15 cellular contexts compared by ENCODE assay signal in genomic region chr7:3336042-3336665, GRCh38. TPM values are rescaled to one million over a fixed set of nuclear protein-coding genes. Genes with fewer than 3 reads are reported as not detected.
DNase-seq lines count a peak whose midpoint lies in the region; TF ChIP-seq lines count a peak whose summit lies in the region.
"Had no signal": no experiment of that assay in that cellular context is flagged by ENCODE, and none has a peak within 500 bp of the region (broad histone marks: within the 10 kb centered on the region; RNA-seq: fewer than 3 reads in every experiment).

No MANE protein-coding gene starts in this region.

- peak; percentile 19 for DNase-seq in DMS153 (lab: John Stamatoyannopoulos, UW)
- no peak for DNase-seq in DMS153 treated with DMSO at 0.1 percent for 48 hours (lab: John Stamatoyannopoulos, UW; ENCODE audit: unreplicated experiment)
- peak; percentile 83 for DNase-seq in NCI-H69 (lab: John Stamatoyannopoulos, UW)
- DNase-seq in myocyte (ENCODE audit: low read depth): peak; percentile 5
- DNase-seq in glomerular visceral epithelial cell (ENCODE audit: extremely low spot score): no peak
- no peak for DNase-seq in NCI-H1930 (lab: John Stamatoyannopoulos, UW)
- no peak for DNase-seq in cerebellar nuclear complex (lab: John Stamatoyannopoulos, UW)
- DNase-seq: DMS 273 treated with DMSO at 0.1 percent for 48 hours, NCI-H2227 treated with DMSO at 0.1 percent for 48 hours, NCI-H82 had no signal

- H3K9me3 ChIP-seq in HEK293 (ENCODE audit: control insufficient read depth, insufficient read depth, low read depth, low read length): no peaks in the 10 kb centered on the region
- H3K9me3 ChIP-seq: BLaER1 had no signal

- no peak overlapping the region for H3K4me3 ChIP-seq in HEK293 (ENCODE audit: low read depth, low read length)
- H3K4me3 ChIP-seq: BLaER1 had no signal

- H3K4me1 ChIP-seq in HEK293 (ENCODE audit: control insufficient read depth, insufficient read depth, low read length): peaks cover 7% of the 10 kb centered on the region; the same call in 1 of the 2 replicates
- H3K4me1 ChIP-seq: BLaER1 had no signal

- H3K27ac ChIP-seq in HEK293 (ENCODE audit: extremely low read depth, low read depth, low read length): no peak overlapping the region
- H3K27ac ChIP-seq: 22Rv1, BLaER1 had no signal

- H3K36me3 ChIP-seq in HEK293 (ENCODE audit: control insufficient read depth in 2 of 2, insufficient read depth in 1 of 2, low read length in 2 of 2): no peaks in the 10 kb centered on the region
- H3K36me3 ChIP-seq: BLaER1 had no signal

- no peak for TF ChIP-seq CTCF in HEK293 (tag by site-specific recombination; IDR thresholded peaks at IDR 0.05)

- POLR2A ChIA-PET in HEK293 (lab: Yijun Ruan, JAX): no interaction called here

- CTCF ChIA-PET in HEK293 (lab: Yijun Ruan, JAX): no interaction called here

TF ChIP-seq in HEK293, 187 proteins besides CTCF, POLR2A, EP300 and RAD21:
- TF ChIP-seq FEZF1 (tag by site-specific recombination; IDR thresholded peaks at IDR 0.05): no peak
- no peak for TF ChIP-seq ZNF580 (tag by site-specific recombination; IDR thresholded peaks at IDR 0.05)
- no peak for TF ChIP-seq ZNF140 (tag by site-specific recombination; IDR thresholded peaks at IDR 0.05)
- no peak for TF ChIP-seq ZNF155 (tag by site-specific recombination; IDR thresholded peaks at IDR 0.05)
- TF ChIP-seq ZIC2 (tag by site-specific recombination; IDR thresholded peaks at IDR 0.05): peak; percentile 12; the same call in 1 of the 2 replicates
- TF ChIP-seq ZXDB (tag by site-specific recombination; IDR thresholded peaks at IDR 0.05): no peak

RNA-seq across cellular contexts. Expression of gene SDK1, which starts 35.1 kb away (rescaled TPM):
- 1.9 and 2.8 TPM in 2 replicates for total RNA-seq in myocyte
- 2.3 TPM for polyA plus RNA-seq in myocyte (2012)
- total RNA-seq: HT-29 had no signal
- polyA plus RNA-seq: IgD-negative memory B cell had no signal

Comparison
In these comparisons a context has a peak if more than half of its experiments do, and no peak if none do; other contexts are left out.
1. DNase-seq: peak in DMS153 (single experiment), NCI-H69 (single experiment) and myocyte (single experiment); none in DMS153 treated with DMSO at 0.1 percent for 48 hours (single experiment), glomerular visceral epithelial cell (single experiment), NCI-H1930 (0 of 2) and cerebellar nuclear complex (0 of 2).